In the genomic region with DNA sequence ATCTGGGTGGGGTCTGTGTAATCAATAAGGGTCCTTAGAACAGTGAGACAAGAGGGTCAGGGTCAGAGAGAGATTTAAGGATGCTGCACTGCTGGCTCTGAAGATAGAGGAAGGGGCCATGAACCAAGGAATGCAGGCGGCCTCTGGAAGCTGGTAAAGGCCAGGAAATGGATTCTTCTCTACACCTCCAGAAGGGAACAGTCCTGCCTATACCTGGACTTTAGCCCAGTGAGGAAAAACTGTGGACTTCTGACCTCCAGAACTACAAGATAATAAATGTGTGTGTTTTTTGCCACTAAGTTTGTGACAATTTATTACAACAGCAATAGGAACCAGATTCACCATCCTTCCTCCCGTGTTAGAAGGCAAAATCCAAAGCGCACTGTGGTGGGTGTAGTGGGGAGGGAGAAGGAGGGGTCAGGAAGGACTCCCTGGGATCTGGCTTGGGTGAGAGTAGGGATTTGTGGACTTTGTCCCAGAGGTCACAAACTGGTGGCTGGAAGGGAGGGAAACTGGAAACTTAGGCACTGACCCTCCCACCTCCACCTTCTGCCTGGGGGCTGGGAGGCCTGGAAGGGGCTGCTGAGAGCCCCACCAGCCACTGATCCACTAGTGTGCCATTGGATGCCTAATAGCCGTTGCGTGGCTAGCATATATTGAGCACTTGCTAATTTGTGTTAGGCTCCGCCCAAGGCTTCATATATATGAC, we compare ENCODE assay signal across 1 cellular context.
A peak's percentile ranks its signal among the peaks of the same experiment; 100 is the strongest.
TF ChIP-seq lines count a peak whose summit lies in the region.

No MANE protein-coding gene starts in this region.

TF ChIP-seq in HepG2, 621 proteins besides CTCF, POLR2A, EP300 and RAD21:
- TF ChIP-seq, protein P1, sequence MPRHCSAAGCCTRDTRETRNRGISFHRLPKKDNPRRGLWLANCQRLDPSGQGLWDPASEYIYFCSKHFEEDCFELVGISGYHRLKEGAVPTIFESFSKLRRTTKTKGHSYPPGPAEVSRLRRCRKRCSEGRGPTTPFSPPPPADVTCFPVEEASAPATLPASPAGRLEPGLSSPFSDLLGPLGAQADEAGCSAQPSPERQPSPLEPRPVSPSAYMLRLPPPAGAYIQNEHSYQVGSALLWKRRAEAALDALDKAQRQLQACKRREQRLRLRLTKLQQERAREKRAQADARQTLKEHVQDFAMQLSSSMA (CRISPR knock-in tag; IDR thresholded peaks at IDR 0.05): no peak
- TF ChIP-seq NCOR1 (IDR thresholded peaks at IDR 0.05; ENCODE audit: borderline replicate concordance, low read length): 0 out of 2 replicates have a peak, but pooled peaks have one; percentile 28
